ENCODE assay signal across 34 cellular contexts in genomic region chr4:144283496-144283895, GRCh38.
"Had no signal": no experiment of that assay in that cellular context is flagged by ENCODE, and none has a peak within 500 bp of the region (broad histone marks: within the 10 kb centered on the region; RNA-seq: fewer than 3 reads in every experiment).

No MANE protein-coding gene starts in this region.

- H2AFZ ChIP-seq: PC-9 had no signal

- H3K36me3 ChIP-seq: brain microvascular endothelial cell, MG63 had no signal

- H3K4me2 ChIP-seq: PC-9 had no signal

- H3K9me3 ChIP-seq: MG63 had no signal

- H3K27me3 ChIP-seq: brain microvascular endothelial cell, MG63 had no signal

- H3K27ac ChIP-seq: brain microvascular endothelial cell, PC-9, RWPE1, SK-N-MC, VCaP had no signal

- ATAC-seq: activated CD8-positive, alpha-beta memory T cell treated with anti-CD3 and anti-CD28 coated beads, Interleukin-2, amount 10 ng/mL, durations not matched to agents 7 days and 5 days; activated T-cell treated with anti-CD3 and anti-CD28 coated beads, Interleukin-2, amount 50 U/mL, for 72 hours; activated T-helper 17 cell treated with anti-CD3 and anti-CD28 coated beads, Interleukin-2, amount 50 U/mL, for 72 hours; K562; Right ventricle myocardium inferior had no signal

- H3K4me3 ChIP-seq: K562, MG63, PC-9, SK-N-MC had no signal

- DNase-seq: activated B cell treated with CpG ODN at 0.5 μM for 24 hours; activated CD4-positive, alpha-beta memory T cell treated with anti-CD3 and anti-CD28 coated beads, Interleukin-2, amount 10 ng/mL, durations not matched to agents 7 days and 5 days; activated CD4-positive, alpha-beta T cell treated with anti-CD3 and anti-CD28 coated beads for 4 hours; activated CD4-positive, CD25-positive, alpha-beta regulatory T cell treated with anti-CD3 and anti-CD28 coated beads, Interleukin-2, amount 50 U/mL, for 72 hours; activated CD8-positive, alpha-beta memory T cell treated with anti-CD3 and anti-CD28 coated beads for 24 hours; activated CD8-positive, alpha-beta memory T cell treated with anti-CD3 and anti-CD28 coated beads, Interleukin-2, amount 10 ng/mL, durations not matched to agents 7 days and 5 days; activated effector memory CD4-positive, alpha-beta T cell treated with anti-CD3 and anti-CD28 coated beads, Interleukin-2, amount 50 U/mL, for 16 hours; activated naive CD4-positive, alpha-beta T cell; activated naive CD4-positive, alpha-beta T cell treated with anti-CD3 and anti-CD28 coated beads, Interleukin-2, amount 50 U/mL, for 16 hours; activated naive CD8-positive, alpha-beta T cell treated with anti-CD3 and anti-CD28 coated beads for 36 hours; activated T-cell treated with anti-CD3 and anti-CD28 coated beads, Interleukin-2, amount 50 U/mL, for 1 hour; activated T-cell treated with anti-CD3 and anti-CD28 coated beads, Interleukin-2, amount 50 U/mL, for 72 hours; amniotic stem cell; aorta; brain microvascular endothelial cell; central memory CD4-positive, alpha-beta T cell; MG63; MV-4-11; NCI-H1092; NCI-H1436 treated with DMSO at 0.1 percent for 48 hours; NCI-H1694 treated with DMSO at 0.1 percent for 48 hours; NCI-H2029; NCI-H345; NCI-H524 treated with DMSO at 0.1 percent for 48 hours; PC-9; T-helper 1 cell; T-helper 2 cell; T-helper 9 cell had no signal
